Comparison of ENCODE assay signal across 12 cellular contexts in the genomic region with DNA sequence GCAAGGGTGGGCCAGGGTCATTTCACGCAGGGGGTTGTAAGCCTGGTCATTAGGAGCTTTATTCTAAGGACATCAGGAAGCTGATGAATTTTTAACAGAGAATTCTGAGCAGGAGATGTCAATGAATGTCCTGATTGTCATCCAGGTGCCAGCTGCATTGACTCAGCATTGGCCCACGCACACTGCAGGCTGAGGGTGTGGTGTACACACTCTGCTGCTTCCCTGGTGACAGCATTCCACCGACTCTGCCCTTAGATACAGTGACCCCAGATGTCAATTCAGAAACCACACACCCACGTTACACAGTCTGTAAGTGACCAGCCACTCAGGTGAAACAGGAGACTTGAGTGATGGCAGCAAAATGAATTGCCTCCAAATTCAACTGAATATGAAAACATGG.
A peak's percentile ranks its signal among the peaks of the same experiment; 100 is the strongest.
DNase-seq lines count a peak whose midpoint lies in the region; ATAC-seq and TF ChIP-seq lines count a peak whose summit lies in the region.
"Had no signal": no experiment of that assay in that cellular context is flagged by ENCODE, and none has a peak within 500 bp of the region (broad histone marks: within the 10 kb centered on the region; RNA-seq: fewer than 3 reads in every experiment).

No MANE protein-coding gene starts in this region.

- no peak overlapping the region for H3K27ac Mint-ChIP-seq in immature natural killer cell
- H3K27ac Mint-ChIP-seq: activated naive CD4-positive, alpha-beta T cell treated with anti-CD3 and anti-CD28 coated beads for 36 hours; endodermal cell had no signal

- no peaks in the 10 kb centered on the region for H3K4me1 Mint-ChIP-seq in immature natural killer cell

- ATAC-seq in GM18867 (IDR thresholded peaks at IDR 0.05; ENCODE audit: unreplicated experiment) (peak; percentile 65), GM21619 (IDR thresholded peaks at IDR 0.05; ENCODE audit: unreplicated experiment) (no peak)
- ATAC-seq: SK-N-SH treated with all-trans-retinoic acid at 6 μM for 48 hours had no signal

- no peaks in the 10 kb centered on the region for H3K36me3 Mint-ChIP-seq in immature natural killer cell

- in situ Hi-C loops in GM13976 (cut with MboI; ENCODE audit: low sequenced_read_pairs, unreplicated experiment): no loop called here

- peaks cover 0 to 12% (median under 1%) of the 10 kb centered on the region in 6 donors for H3K9me3 Mint-ChIP-seq in immature natural killer cell
- H3K9me3 Mint-ChIP-seq: activated naive CD4-positive, alpha-beta T cell treated with anti-CD3 and anti-CD28 coated beads for 36 hours; endodermal cell had no signal

- no peak overlapping the region for H3K4me3 Mint-ChIP-seq in immature natural killer cell
- H3K4me3 Mint-ChIP-seq: activated naive CD4-positive, alpha-beta T cell treated with anti-CD3 and anti-CD28 coated beads for 36 hours; endodermal cell had no signal

- TF ChIP-seq CTCF in GM13976 (IDR thresholded peaks at IDR 0.05; ENCODE audit: borderline replicate concordance, control extremely low read depth, extremely low read depth, insufficient read depth, missing control alignments): no peak

- H3K27me3 Mint-ChIP-seq in immature natural killer cell (ENCODE audit: low read depth in 3 of 3): peaks cover 0 to 2% (median 0%) of the 10 kb centered on the region in 3 donors

- DNase-seq in Ammon's horn (ENCODE audit: low spot score): peak; percentile 64
- DNase-seq in NCI-H187 treated with DMSO at 0.1 percent for 48 hours (lab: John Stamatoyannopoulos, UW): peak; percentile 14
- peak; percentile 94 for DNase-seq in kidney tubule cell (ENCODE audit: low spot score)
- no peak for DNase-seq in GM13976 (ENCODE audit: low spot score)
- DNase-seq in activated naive CD4-positive, alpha-beta T cell (lab: John Stamatoyannopoulos, UW): no peak
- no peak for DNase-seq in immature natural killer cell
- DNase-seq: activated naive CD4-positive, alpha-beta T cell treated with anti-CD3 and anti-CD28 coated beads for 36 hours; endodermal cell; NCI-H2171 had no signal

Comparison
In these comparisons a context has a peak if more than half of its experiments do, and no peak if none do; other contexts are left out.
1. DNase-seq: peak in Ammon's horn (single experiment), NCI-H187 treated with DMSO at 0.1 percent for 48 hours (single experiment) and kidney tubule cell (single experiment); none in GM13976 (single experiment), activated naive CD4-positive, alpha-beta T cell (0 of 4) and immature natural killer cell (0 of 3).